2 cellular contexts compared by ENCODE assay signal in the genomic region with DNA sequence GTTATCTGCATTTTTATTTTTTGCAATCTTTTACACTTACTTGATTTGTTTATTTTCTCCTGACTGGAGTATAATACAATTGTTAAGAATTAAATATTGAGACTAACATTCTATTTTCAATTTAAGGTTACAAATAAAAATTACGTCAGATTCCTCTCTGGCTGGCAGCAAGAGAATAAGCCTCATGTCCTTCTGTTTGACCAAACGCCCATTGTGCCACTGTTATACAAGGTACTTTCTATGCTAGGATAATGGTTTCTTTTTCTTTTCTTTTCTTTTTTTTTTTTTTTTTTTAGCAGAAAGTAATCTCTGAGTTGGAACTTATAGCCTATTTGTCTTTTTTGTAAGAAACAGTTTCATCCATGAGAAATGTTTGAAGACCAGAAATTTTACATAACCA.
A peak's percentile ranks its signal among the peaks of the same experiment; 100 is the strongest.
TF ChIP-seq lines count a peak whose summit lies in the region.

No MANE protein-coding gene starts in this region.

TF ChIP-seq in K562, 482 proteins besides CTCF, POLR2A, EP300 and RAD21:
- no peak for TF ChIP-seq ZNF444 (CRISPR knock-in tag; IDR thresholded peaks at IDR 0.05)
- TF ChIP-seq ZNF79 (CRISPR knock-in tag; IDR thresholded peaks at IDR 0.05; ENCODE audit: low read depth) = 0 out of 2 replicates have a peak, but pooled peaks have one; percentile 19

TF ChIP-seq in GM12891, 5 proteins besides CTCF, POLR2A, EP300 and RAD21:
- TF ChIP-seq POU2F2 (IDR thresholded peaks at IDR 0.05; ENCODE audit: low read depth, low read length) (no peak), SPI1 (IDR thresholded peaks at IDR 0.05; ENCODE audit: low read depth, low read length) (no peak), POLR2AphosphoS5 (IDR thresholded peaks at IDR 0.05; ENCODE audit: low read depth, low read length) (no peak), PAX5 (IDR thresholded peaks at IDR 0.05; ENCODE audit: insufficient read depth, low read length, severe bottlenecking) (no peak), TAF1 (IDR thresholded peaks at IDR 0.05; ENCODE audit: low read depth, low read length) (no peak)
TF ChIP-seq in GM12891: peak in this region for 0.
